8 cellular contexts compared by ENCODE assay signal in the genomic region with DNA sequence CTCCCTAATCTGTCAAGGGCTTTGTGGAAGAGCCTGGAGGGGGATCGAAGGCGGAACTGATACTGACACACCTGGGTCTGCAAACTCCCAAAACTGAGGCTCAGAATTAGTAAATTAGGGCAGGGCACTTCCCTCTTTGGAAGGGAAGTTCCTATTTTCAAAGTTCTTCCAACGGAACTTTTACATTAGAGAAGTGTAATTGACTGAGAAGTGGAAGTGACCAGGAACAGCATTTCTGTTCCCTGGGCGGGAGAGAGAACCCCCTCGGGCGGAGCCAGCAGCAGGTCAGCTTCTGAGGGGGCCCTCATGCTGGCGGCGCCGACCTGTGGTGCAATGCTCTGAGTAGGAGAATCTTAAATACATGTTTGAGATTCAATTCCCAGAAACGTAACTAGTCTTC. TPM values are rescaled to one million over a fixed set of nuclear protein-coding genes. Genes with fewer than 3 reads are reported as not detected.
A peak's percentile ranks its signal among the peaks of the same experiment; 100 is the strongest.
DNase-seq lines count a peak whose midpoint lies in the region; ATAC-seq lines count a peak whose summit lies in the region.

No MANE protein-coding gene starts in this region.

- H2AK5ac ChIP-seq in trophoblast cell (ENCODE audit: low read length), result no peak overlapping the region

- DNase-seq in GDM1 (lab: John Stamatoyannopoulos, UW) (peak; percentile 5), NOMO-1 treated with DMSO at 0.1 percent for 48 hours (lab: John Stamatoyannopoulos, UW; ENCODE audit: unreplicated experiment) (peak; percentile 75), trophoblast cell (peak; percentile 94), GM19240 (ENCODE audit: insufficient read length, low spot score) (no peak), NCI-H82 treated with DMSO at 0.1 percent for 48 hours (lab: John Stamatoyannopoulos, UW; ENCODE audit: unreplicated experiment) (no peak)
- DNase-seq in stimulated activated naive CD4-positive, alpha-beta T cell (lab: John Stamatoyannopoulos, UW), result no peak

- no peak overlapping the region for H2BK5ac ChIP-seq in trophoblast cell (ENCODE audit: low read depth, low read length, poor library complexity)

- H4K91ac ChIP-seq in trophoblast cell (ENCODE audit: low read depth, low read length), result no peak overlapping the region

- H3K79me1 ChIP-seq in trophoblast cell (ENCODE audit: low read length), result peaks cover 8% of the 10 kb centered on the region

- no peak overlapping the region for H2AFZ ChIP-seq in trophoblast cell (ENCODE audit: insufficient read depth, low read length, poor library complexity)

- H3K4me3 ChIP-seq in endocrine pancreas (ENCODE audit: control insufficient read depth, insufficient read depth, low read length), result peak overlapping the region; percentile 28
- no peak overlapping the region for H3K4me3 ChIP-seq in trophoblast cell (ENCODE audit: low read depth, low read length)

- peaks cover 14% of the 10 kb centered on the region for H3K79me2 ChIP-seq in trophoblast cell (ENCODE audit: control insufficient read depth, insufficient read depth, low read length, poor library complexity)

- H3K4me1 ChIP-seq in endocrine pancreas (ENCODE audit: control insufficient read depth, insufficient read depth, low read length), result peaks cover 7% of the 10 kb centered on the region
- no peaks in the 10 kb centered on the region for H3K4me1 ChIP-seq in trophoblast cell (ENCODE audit: control insufficient read depth in 1 of 2, insufficient read depth in 2 of 2, low read length in 2 of 2)

- H3K23ac ChIP-seq in trophoblast cell (ENCODE audit: low read length), result no peak overlapping the region

- no peak overlapping the region for H3K4me2 ChIP-seq in trophoblast cell (ENCODE audit: low read length)

- H3K36me3 ChIP-seq in endocrine pancreas (ENCODE audit: control insufficient read depth, insufficient read depth, low read length), result no peaks in the 10 kb centered on the region
- no peaks in the 10 kb centered on the region for H3K36me3 ChIP-seq in trophoblast cell (ENCODE audit: control insufficient read depth in 1 of 2, insufficient read depth in 2 of 2, low read length in 2 of 2)

- H4K12ac ChIP-seq in trophoblast cell (ENCODE audit: low read depth, low read length), result no peak overlapping the region

- H3K9ac ChIP-seq in endocrine pancreas (ENCODE audit: control insufficient read depth, insufficient read depth, low read length) (no peak overlapping the region), trophoblast cell (ENCODE audit: low read length) (no peak overlapping the region)

- H3K14ac ChIP-seq in trophoblast cell (ENCODE audit: low read length), result no peak overlapping the region

- no peak overlapping the region for H2BK120ac ChIP-seq in trophoblast cell (ENCODE audit: insufficient read depth, low read length, poor library complexity)

- H3K4ac ChIP-seq in trophoblast cell (ENCODE audit: low read depth, low read length), result no peak overlapping the region

- no peaks in the 10 kb centered on the region for H3K27me3 ChIP-seq in endocrine pancreas (ENCODE audit: control insufficient read depth, insufficient read depth, low read length)
- H3K27me3 ChIP-seq in trophoblast cell (ENCODE audit: insufficient read depth, low read length), result no peaks in the 10 kb centered on the region

- WGBS in trophoblast cell (ENCODE audit: extremely low coverage, insufficient coverage, insufficient read length), result no CpG with 5 or more reads among the region's 10 CpGs

- H4K8ac ChIP-seq in trophoblast cell (ENCODE audit: low read depth, low read length), result peak overlapping the region; percentile 85

- ATAC-seq in HG03139 (IDR thresholded peaks at IDR 0.05; ENCODE audit: unreplicated experiment), result no peak

- H3K9me3 ChIP-seq in endocrine pancreas (ENCODE audit: control insufficient read depth, low read length), result no peaks in the 10 kb centered on the region
- H3K9me3 ChIP-seq in trophoblast cell (ENCODE audit: insufficient read depth, low read depth, low read length), result no peaks in the 10 kb centered on the region

- H2BK12ac ChIP-seq in trophoblast cell (ENCODE audit: low read length), result no peak overlapping the region

- no peak overlapping the region for H3K27ac ChIP-seq in trophoblast cell (ENCODE audit: low read depth, low read length)

- no peak overlapping the region for H3K18ac ChIP-seq in trophoblast cell (ENCODE audit: low read length)

RNA-seq across cellular contexts. Expression of a gene that starts 1.1 kb away (rescaled TPM):
- polyA plus RNA-seq in trophoblast cell (2013), result 23.5 and 23.9 TPM in 2 replicates

RNA-seq across cellular contexts. Expression of a gene that starts 19.8 kb away (rescaled TPM):
- not detected in 2 replicates for polyA plus RNA-seq in trophoblast cell (2013)

RNA-seq across cellular contexts. Expression of a gene that starts 36.6 kb away (rescaled TPM):
- polyA plus RNA-seq in trophoblast cell (2013), result 4.6 and 5.0 TPM in 2 replicates

RNA-seq across cellular contexts. Expression of a gene that starts 56.2 kb away (rescaled TPM):
- 0.06 and 0.08 TPM in 2 replicates for polyA plus RNA-seq in trophoblast cell (2013)

Comparison
In these comparisons a context has a peak if more than half of its experiments do, and no peak if none do; other contexts are left out.
1. DNase-seq: peak in GDM1 (single experiment), NOMO-1 treated with DMSO at 0.1 percent for 48 hours (single experiment) and trophoblast cell (2 of 2); none in GM19240 (single experiment), NCI-H82 treated with DMSO at 0.1 percent for 48 hours (single experiment) and stimulated activated naive CD4-positive, alpha-beta T cell (0 of 6).